Comparison of ENCODE assay signal across 8 cellular contexts in the genomic region with DNA sequence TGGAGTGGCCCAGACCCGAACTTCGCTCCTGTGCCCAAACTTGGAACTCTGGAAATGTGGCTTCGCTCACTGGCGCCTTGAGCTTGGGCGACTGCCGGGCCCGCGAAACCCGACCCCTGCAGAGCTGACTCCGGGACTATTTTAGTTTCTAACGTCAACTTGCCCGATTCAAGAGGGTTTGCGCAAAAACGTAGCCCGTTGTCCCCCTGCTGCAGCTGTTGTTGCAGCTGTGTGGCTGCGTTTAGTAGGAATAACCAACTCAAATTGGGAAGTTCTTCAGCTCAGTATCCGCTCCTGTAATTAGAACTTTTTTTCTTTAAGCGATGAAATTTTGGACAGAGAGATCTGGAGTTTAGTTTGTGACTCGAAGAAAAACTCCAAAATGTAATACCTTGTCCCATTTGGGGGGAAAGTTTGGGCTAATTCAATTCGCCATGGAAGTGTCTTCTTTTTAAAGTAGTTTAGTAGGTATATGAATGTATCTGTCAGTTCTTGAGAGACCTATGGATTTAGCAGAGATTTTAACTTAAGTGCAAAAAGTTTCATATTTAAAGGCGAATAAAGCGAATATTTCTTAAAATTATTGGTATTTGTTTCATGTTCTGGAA. TPM values are rescaled to one million over a fixed set of nuclear protein-coding genes. Genes with fewer than 3 reads are reported as not detected.
A peak's percentile ranks its signal among the peaks of the same experiment; 100 is the strongest.
DNase-seq lines count a peak whose midpoint lies in the region; ATAC-seq and TF ChIP-seq lines count a peak whose summit lies in the region.

No MANE protein-coding gene starts in this region.

- no peaks in the 10 kb centered on the region for H3K9me3 Mint-ChIP-seq in Caco-2 (ENCODE audit: unreplicated experiment)
- H3K9me3 Mint-ChIP-seq in activated T-helper 17 cell treated with anti-CD3 and anti-CD28 coated beads, Interleukin-2, amount 50 U/mL, for 72 hours = no peaks in the 10 kb centered on the region

- under 1% methylated on average over 22 of the region's 22 CpGs for WGBS in right cardiac atrium

- peak overlapping the region; percentile 97 for H3K27ac ChIP-seq in right cardiac atrium (ENCODE audit: low read length)

- peak overlapping the region; percentile 98 for H3K27ac Mint-ChIP-seq in Caco-2 (ENCODE audit: unreplicated experiment)
- H3K27ac Mint-ChIP-seq in activated T-helper 17 cell treated with anti-CD3 and anti-CD28 coated beads, Interleukin-2, amount 50 U/mL, for 72 hours = peak overlapping the region; percentile 99

- H3K27me3 Mint-ChIP-seq in Caco-2 (ENCODE audit: insufficient read depth, unreplicated experiment) = no peaks in the 10 kb centered on the region
- no peaks in the 10 kb centered on the region for H3K27me3 Mint-ChIP-seq in activated T-helper 17 cell treated with anti-CD3 and anti-CD28 coated beads, Interleukin-2, amount 50 U/mL, for 72 hours

- TSS peak; percentile 15 for BruUV-seq in Caco-2 (replicated peaks; lab: Mats Ljungman, UMichigan)

- H3K9ac ChIP-seq in skeletal muscle satellite cell (ENCODE audit: low read depth, low read length) = peak overlapping the region; percentile 98

- peak; percentile 1 for ATAC-seq in HG03159 (IDR thresholded peaks at IDR 0.05; ENCODE audit: unreplicated experiment)
- no peak for ATAC-seq in activated T-helper 17 cell treated with anti-CD3 and anti-CD28 coated beads, Interleukin-2, amount 50 U/mL, for 72 hours (replicated peaks)
- peak; percentile 0 to 5 for ATAC-seq in right cardiac atrium
- ATAC-seq in HG02642 (IDR thresholded peaks at IDR 0.05; ENCODE audit: poor library complexity, unreplicated experiment) = no peak

- peak overlapping the region; percentile 79 for H3K4me2 ChIP-seq in skeletal muscle satellite cell (ENCODE audit: low read length)

- H3K36me3 ChIP-seq in Caco-2 (ENCODE audit: control insufficient read depth, insufficient read depth, low read length) = no peaks in the 10 kb centered on the region
- peaks cover 28% of the 10 kb centered on the region for H3K36me3 ChIP-seq in skeletal muscle satellite cell (ENCODE audit: insufficient read depth, low read length)

- POLR2A ChIA-PET in Caco-2 (lab: Charles Lee) = interaction anchor here (0.7 to 2.4 kb wide), 10 partner anchors 9 to 418 kb away, joined by 3 to 16 read pairs (median 4); no protein-coding TSS in a partner anchor

- H3K9me3 ChIP-seq in Caco-2 (no peaks in the 10 kb centered on the region), right cardiac atrium (ENCODE audit: control insufficient read depth, low read length) (no peaks in the 10 kb centered on the region), skeletal muscle satellite cell (replicated peaks; ENCODE audit: low read length) (no peaks in the 10 kb centered on the region)

- TF ChIP-seq CTCF in Caco-2 (IDR thresholded peaks at IDR 0.05; ENCODE audit: insufficient read depth in 1 of 2, low read depth in 1 of 2, low read length in 1 of 2, severe bottlenecking in 1 of 2, unreplicated experiment in 1 of 2) = no peak

- CTCF ChIA-PET in Caco-2 (lab: Charles Lee) = interaction anchor here (0.6 to 2.3 kb wide), 3 partner anchors 119 to 607 kb away, joined by 3 to 9 read pairs (median 6); no protein-coding TSS in a partner anchor

- intact Hi-C loops in Caco-2 (cut with micrococcal nuclease; ENCODE audit: unreplicated experiment) = loop anchor here (5.0 kb wide), 3 partner anchors 141 to 481 kb away; partner anchors contain the start of gene EMILIN2
- intact Hi-C loops in right cardiac atrium (cut with DNase I) = loop anchor here (5.0 to 10.0 kb wide), 6 partner anchors 53 to 316 kb away; no protein-coding TSS in a partner anchor

- H3K4me1 ChIP-seq in Caco-2 (peaks cover 34% of the 10 kb centered on the region), right cardiac atrium (ENCODE audit: control insufficient read depth, insufficient read depth, low read length) (peaks cover 6% of the 10 kb centered on the region), skeletal muscle satellite cell (ENCODE audit: control insufficient read depth, insufficient read depth, low read length) (peaks cover 49% of the 10 kb centered on the region)

- H3K4me3 ChIP-seq in Caco-2 (ENCODE audit: low read depth, low read length) (peak overlapping the region; percentile 88), right cardiac atrium (ENCODE audit: low read length) (peak overlapping the region; percentile 86), skeletal muscle satellite cell (ENCODE audit: low read length) (peak overlapping the region; percentile 82)

- no peaks in the 10 kb centered on the region for H3K27me3 ChIP-seq in Caco-2 (replicated peaks; ENCODE audit: control insufficient read depth, insufficient read depth, low read length)
- no peaks in the 10 kb centered on the region for H3K27me3 ChIP-seq in right cardiac atrium (ENCODE audit: control insufficient read depth, insufficient read depth)
- no peaks in the 10 kb centered on the region for H3K27me3 ChIP-seq in skeletal muscle satellite cell (ENCODE audit: control insufficient read depth, insufficient read depth, low read length)

- DNase-seq in Caco-2 (no peak), right cardiac atrium (no peak), NCI-H2081 treated with DMSO at 0.1 percent for 48 hours (lab: John Stamatoyannopoulos, UW) (no peak), NCI-H524 treated with DMSO at 0.1 percent for 48 hours (lab: John Stamatoyannopoulos, UW) (no peak)

- H3K4me1 Mint-ChIP-seq in Caco-2 (ENCODE audit: low read depth, unreplicated experiment) = peaks cover 28% of the 10 kb centered on the region
- peaks cover 29% of the 10 kb centered on the region for H3K4me1 Mint-ChIP-seq in activated T-helper 17 cell treated with anti-CD3 and anti-CD28 coated beads, Interleukin-2, amount 50 U/mL, for 72 hours

- peak overlapping the region; percentile 78 for H3K4me3 Mint-ChIP-seq in Caco-2 (ENCODE audit: unreplicated experiment)
- peak overlapping the region; percentile 94 for H3K4me3 Mint-ChIP-seq in activated T-helper 17 cell treated with anti-CD3 and anti-CD28 coated beads, Interleukin-2, amount 50 U/mL, for 72 hours

- H3K36me3 Mint-ChIP-seq in Caco-2 (ENCODE audit: insufficient read depth, unreplicated experiment) = peaks cover 43% of the 10 kb centered on the region
- H3K36me3 Mint-ChIP-seq in activated T-helper 17 cell treated with anti-CD3 and anti-CD28 coated beads, Interleukin-2, amount 50 U/mL, for 72 hours (ENCODE audit: low read depth) = peaks cover 57% of the 10 kb centered on the region

RNA-seq across cellular contexts. Expression of gene MYL12A, which starts 0.6 kb away (rescaled TPM):
- total RNA-seq in Caco-2 (2022) (272 and 276 TPM in 2 replicates), right cardiac atrium (100 to 1,000 TPM; 493 to 926 (median 671) TPM)
- 100 to 1,000 TPM; 392 to 483 TPM for total RNA-seq in activated T-helper 17 cell treated with anti-CD3 and anti-CD28 coated beads, Interleukin-2, amount 50 U/mL, for 72 hours
- polyA plus RNA-seq in right cardiac atrium = 1,833 TPM
- 426 and 583 TPM in 2 replicates for total RNA-seq in skeletal muscle satellite cell (2012; rRNA removed)

RNA-seq across cellular contexts. Expression of gene MYL12B, which starts 13.8 kb away (rescaled TPM):
- total RNA-seq in Caco-2 (2022) (457 and 467 TPM in 2 replicates), right cardiac atrium (100 to 1,000 TPM; 171 to 199 (median 174) TPM)
- 100 to 1,000 TPM; 206 to 271 TPM for total RNA-seq in activated T-helper 17 cell treated with anti-CD3 and anti-CD28 coated beads, Interleukin-2, amount 50 U/mL, for 72 hours
- 343 TPM for polyA plus RNA-seq in right cardiac atrium
- 294 and 299 TPM in 2 replicates for total RNA-seq in skeletal muscle satellite cell (2012; rRNA removed)

RNA-seq across cellular contexts. Expression of gene MYOM1, which starts 28.4 kb away (rescaled TPM):
- total RNA-seq in Caco-2 (2022) (0.41 and 0.49 TPM in 2 replicates), right cardiac atrium (100 to 1,000 TPM; 337 to 479 (median 357) TPM)
- 1 to 10 TPM in 1 of 2 donors, under 1 TPM in 1; 0.52 to 2.0 TPM for total RNA-seq in activated T-helper 17 cell treated with anti-CD3 and anti-CD28 coated beads, Interleukin-2, amount 50 U/mL, for 72 hours
- polyA plus RNA-seq in right cardiac atrium = 177 TPM
- total RNA-seq in skeletal muscle satellite cell (2012; rRNA removed) = 0.51 and 0.87 TPM in 2 replicates

Comparison
In these comparisons a context has a peak if more than half of its experiments do, and no peak if none do; other contexts are left out.
1. ATAC-seq: peak in HG03159 (single experiment) and right cardiac atrium (2 of 2); none in activated T-helper 17 cell treated with anti-CD3 and anti-CD28 coated beads, Interleukin-2, amount 50 U/mL, for 72 hours (single experiment) and HG02642 (single experiment).
2. RNA of gene MYOM1, which starts 28.4 kb away (total RNA-seq): 337 to 479 TPM in right cardiac atrium; 0.52 to 2.0 TPM in activated T-helper 17 cell treated with anti-CD3 and anti-CD28 coated beads, Interleukin-2, amount 50 U/mL, for 72 hours and 0.41 to 0.49 TPM in Caco-2; every median in the first group is over 100 times any median in the second.
3. Peak in every context shown above with its lines, with median percentiles within 50 percentile points of each other: H3K4me3 ChIP-seq.